Comparison of ENCODE assay signal across 19 cellular contexts in genomic region chr3:71358243-71358642, GRCh38.
DNase-seq lines count a peak whose midpoint lies in the region; ATAC-seq and TF ChIP-seq lines count a peak whose summit lies in the region.
"Had no signal": no experiment of that assay in that cellular context is flagged by ENCODE, and none has a peak within 500 bp of the region (broad histone marks: within the 10 kb centered on the region; RNA-seq: fewer than 3 reads in every experiment).

No MANE protein-coding gene starts in this region.

- peak overlapping the region; percentile 99 for H3K27ac Mint-ChIP-seq in activated T-cell treated with anti-CD3 and anti-CD28 coated beads, Interleukin-2, amount 50 U/mL, for 24 hours
- H3K27ac Mint-ChIP-seq in T-helper 2 cell treated with Interferon-gamma antibody and Interleukin-4, amounts not matched to agents 5 μg/mL and 100 μg/mL, for 36 hours: peak overlapping the region; percentile 19
- H3K27ac Mint-ChIP-seq in stimulated activated effector memory CD8-positive, alpha-beta T cell treated with anti-CD3 and anti-CD28 coated beads, Interleukin-12 subunit alpha, Interleukin-12 subunit beta, amount 100 ng/mL, for 72 hours: peak overlapping the region; percentile 18
- H3K27ac Mint-ChIP-seq: H9, nephron had no signal

- H3K4me3 ChIP-seq in upper lobe of right lung: no peak overlapping the region
- H3K4me3 ChIP-seq: cardiac muscle cell, heart left ventricle, K562, lung, skin epidermis, upper lobe of left lung had no signal

- H3K9me3 Mint-ChIP-seq in activated T-cell treated with anti-CD3 and anti-CD28 coated beads, Interleukin-2, amount 50 U/mL, for 24 hours: no peaks in the 10 kb centered on the region
- no peaks in the 10 kb centered on the region for H3K9me3 Mint-ChIP-seq in T-helper 2 cell treated with Interferon-gamma antibody and Interleukin-4, amounts not matched to agents 5 μg/mL and 100 μg/mL, for 36 hours
- H3K9me3 Mint-ChIP-seq in stimulated activated effector memory CD8-positive, alpha-beta T cell treated with anti-CD3 and anti-CD28 coated beads, Interleukin-12 subunit alpha, Interleukin-12 subunit beta, amount 100 ng/mL, for 72 hours: no peaks in the 10 kb centered on the region
- H3K9me3 Mint-ChIP-seq: H9, nephron had no signal

- H3K9me3 ChIP-seq in upper lobe of right lung: no peaks in the 10 kb centered on the region
- H3K9me3 ChIP-seq: heart left ventricle, upper lobe of left lung had no signal

- H3K4me1 ChIP-seq in upper lobe of right lung: peaks cover 4% of the 10 kb centered on the region
- H3K4me1 ChIP-seq: upper lobe of left lung had no signal

- no peaks in the 10 kb centered on the region for H3K27me3 ChIP-seq in upper lobe of right lung
- H3K27me3 ChIP-seq: cardiac muscle cell, heart left ventricle, upper lobe of left lung had no signal

- H3K36me3 ChIP-seq in upper lobe of right lung: no peaks in the 10 kb centered on the region
- H3K36me3 ChIP-seq: cardiac muscle cell had no signal

- no peak overlapping the region for H3K27ac ChIP-seq in upper lobe of right lung
- H3K27ac ChIP-seq: cardiac muscle cell, heart left ventricle, upper lobe of left lung had no signal

- intact Hi-C loops in upper lobe of right lung (cut with DNase I): no loop called here

- TF ChIP-seq CTCF in upper lobe of right lung (IDR thresholded peaks at IDR 0.05): no peak

- no peaks in the 10 kb centered on the region for H3K27me3 Mint-ChIP-seq in activated T-cell treated with anti-CD3 and anti-CD28 coated beads, Interleukin-2, amount 50 U/mL, for 24 hours
- H3K27me3 Mint-ChIP-seq in T-helper 2 cell treated with Interferon-gamma antibody and Interleukin-4, amounts not matched to agents 5 μg/mL and 100 μg/mL, for 36 hours (ENCODE audit: low read depth): no peaks in the 10 kb centered on the region
- H3K27me3 Mint-ChIP-seq: progenitor cell of endocrine pancreas had no signal

- peak; percentile 38 for ATAC-seq in GM18907 (IDR thresholded peaks at IDR 0.05; ENCODE audit: unreplicated experiment)
- peak; percentile 77 for ATAC-seq in stimulated activated effector memory CD8-positive, alpha-beta T cell treated with anti-CD3 and anti-CD28 coated beads, Interleukin-12 subunit alpha, Interleukin-12 subunit beta, amount 100 ng/mL, for 72 hours
- ATAC-seq in upper lobe of right lung: no peak
- ATAC-seq: heart left ventricle, K562 had no signal

- peaks cover 86% of the 10 kb centered on the region for H3K4me1 Mint-ChIP-seq in activated T-cell treated with anti-CD3 and anti-CD28 coated beads, Interleukin-2, amount 50 U/mL, for 24 hours (ENCODE audit: low read depth)
- H3K4me1 Mint-ChIP-seq in T-helper 2 cell treated with Interferon-gamma antibody and Interleukin-4, amounts not matched to agents 5 μg/mL and 100 μg/mL, for 36 hours (ENCODE audit: low read depth): peaks cover 52% of the 10 kb centered on the region
- H3K4me1 Mint-ChIP-seq in stimulated activated effector memory CD8-positive, alpha-beta T cell treated with anti-CD3 and anti-CD28 coated beads, Interleukin-12 subunit alpha, Interleukin-12 subunit beta, amount 100 ng/mL, for 72 hours: peaks cover 65% of the 10 kb centered on the region
- H3K4me1 Mint-ChIP-seq: H9 had no signal

- no peak for DNase-seq in activated T-cell treated with anti-CD3 and anti-CD28 coated beads, Interleukin-2, amount 50 U/mL, for 24 hours
- no peak for DNase-seq in activated T-cell treated with anti-CD3 and anti-CD28 coated beads, Interleukin-2, amount 50 U/mL, for 1 hour
- peak; percentile 54 for DNase-seq in T-helper 2 cell treated with Interferon-gamma antibody and Interleukin-4, amounts not matched to agents 5 μg/mL and 100 μg/mL, for 36 hours (ENCODE audit: low spot score)
- DNase-seq in stimulated activated effector memory CD8-positive, alpha-beta T cell treated with anti-CD3 and anti-CD28 coated beads, Interleukin-12 subunit alpha, Interleukin-12 subunit beta, amount 100 ng/mL, for 72 hours (ENCODE audit: low spot score in 2 of 2): peak in 1 of 2 donors; percentile 62
- no peak for DNase-seq in SIG-M5 treated with dmso at 0.1 percent for 504 hours (lab: John Stamatoyannopoulos, UW; ENCODE audit: unreplicated experiment)
- DNase-seq in upper lobe of right lung: no peak
- no peak for DNase-seq in SW480 (ENCODE audit: low spot score)
- DNase-seq: effector CD4-positive, alpha-beta T cell; H9; heart left ventricle; NCI-H1048; upper lobe of left lung had no signal

- H3K36me3 Mint-ChIP-seq in activated T-cell treated with anti-CD3 and anti-CD28 coated beads, Interleukin-2, amount 50 U/mL, for 24 hours (ENCODE audit: low read depth): peaks cover 19% of the 10 kb centered on the region
- peaks cover 8% of the 10 kb centered on the region for H3K36me3 Mint-ChIP-seq in T-helper 2 cell treated with Interferon-gamma antibody and Interleukin-4, amounts not matched to agents 5 μg/mL and 100 μg/mL, for 36 hours (ENCODE audit: low read depth)
- no peaks in the 10 kb centered on the region for H3K36me3 Mint-ChIP-seq in stimulated activated effector memory CD8-positive, alpha-beta T cell treated with anti-CD3 and anti-CD28 coated beads, Interleukin-12 subunit alpha, Interleukin-12 subunit beta, amount 100 ng/mL, for 72 hours

- H3K4me3 Mint-ChIP-seq in activated T-cell treated with anti-CD3 and anti-CD28 coated beads, Interleukin-2, amount 50 U/mL, for 24 hours: peak overlapping the region; percentile 41
- H3K4me3 Mint-ChIP-seq in T-helper 2 cell treated with Interferon-gamma antibody and Interleukin-4, amounts not matched to agents 5 μg/mL and 100 μg/mL, for 36 hours: peak overlapping the region; percentile 29
- peak overlapping the region; percentile 8 for H3K4me3 Mint-ChIP-seq in stimulated activated effector memory CD8-positive, alpha-beta T cell treated with anti-CD3 and anti-CD28 coated beads, Interleukin-12 subunit alpha, Interleukin-12 subunit beta, amount 100 ng/mL, for 72 hours
- H3K4me3 Mint-ChIP-seq: H9, nephron had no signal

Comparison
In these comparisons a context has a peak if more than half of its experiments do, and no peak if none do; other contexts are left out.
1. H3K27ac Mint-ChIP-seq: peak in every context shown above with its lines; median percentile 99 in activated T-cell treated with anti-CD3 and anti-CD28 coated beads, Interleukin-2, amount 50 U/mL, for 24 hours; 19 in T-helper 2 cell treated with Interferon-gamma antibody and Interleukin-4, amounts not matched to agents 5 μg/mL and 100 μg/mL, for 36 hours; 18 in stimulated activated effector memory CD8-positive, alpha-beta T cell treated with anti-CD3 and anti-CD28 coated beads, Interleukin-12 subunit alpha, Interleukin-12 subunit beta, amount 100 ng/mL, for 72 hours.